ENCODE assay signal across 8 cellular contexts in genomic region chr5:124519396-124519795, GRCh38.
A peak's percentile ranks its signal among the peaks of the same experiment; 100 is the strongest.
DNase-seq lines count a peak whose midpoint lies in the region; ATAC-seq and TF ChIP-seq lines count a peak whose summit lies in the region.

No MANE protein-coding gene starts in this region.

- ATAC-seq in HG02588 (IDR thresholded peaks at IDR 0.05; ENCODE audit: unreplicated experiment) (peak; percentile 80), esophagus mucosa (no peak)

- no peak for TF ChIP-seq CTCF in right atrium auricular region (IDR thresholded peaks at IDR 0.05)

- H3K9me3 ChIP-seq in right atrium auricular region = no peaks in the 10 kb centered on the region

- no peaks in the 10 kb centered on the region for H3K4me1 ChIP-seq in right atrium auricular region

- peak overlapping the region; percentile 17 to 72 for H3K27ac ChIP-seq in right atrium auricular region

- DNase-seq in GM04503 (ENCODE audit: low read depth) (peak; percentile 64), NOMO-1 (lab: John Stamatoyannopoulos, UW; ENCODE audit: unreplicated experiment in 2 of 2) (peak; percentile 80 to 95), right atrium auricular region (ENCODE audit: low spot score) (no peak), NCI-H146 (lab: John Stamatoyannopoulos, UW) (no peak), NCI-H1417 treated with DMSO at 0.1 percent for 48 hours (lab: John Stamatoyannopoulos, UW) (no peak)
- no peak for DNase-seq in activated CD4-positive, CD25-positive, alpha-beta regulatory T cell (lab: John Stamatoyannopoulos, UW)

- H3K4me3 ChIP-seq in right atrium auricular region = no peak overlapping the region

- no peaks in the 10 kb centered on the region for H3K36me3 ChIP-seq in right atrium auricular region

- no peaks in the 10 kb centered on the region for H3K27me3 ChIP-seq in right atrium auricular region

Comparison
In these comparisons a context has a peak if more than half of its experiments do, and no peak if none do; other contexts are left out.
1. DNase-seq: peak in GM04503 (single experiment) and NOMO-1 (2 of 2); none in right atrium auricular region (single experiment), activated CD4-positive, CD25-positive, alpha-beta regulatory T cell (0 of 4), NCI-H146 (single experiment) and NCI-H1417 treated with DMSO at 0.1 percent for 48 hours (single experiment).